Comparison of ENCODE assay signal across 1 cellular context in genomic region chr13:99327133-99327532, GRCh38.
TF ChIP-seq lines count a peak whose summit lies in the region.

No MANE protein-coding gene starts in this region.

TF ChIP-seq in K562, 482 proteins besides CTCF, POLR2A, EP300 and RAD21 (continued from another document and continues in another):
- TF ChIP-seq HNRNPUL1 (IDR thresholded peaks at IDR 0.05; ENCODE audit: low read length) (no peak), CHD1 (IDR thresholded peaks at IDR 0.05; ENCODE audit: low read length) (no peak), SMARCE1 (IDR thresholded peaks at IDR 0.05) (0 out of 2 replicates have a peak, but pooled peaks have one; percentile 18), TRIM28 (IDR thresholded peaks at IDR 0.05) (no peak), LARP7 (IDR thresholded peaks at IDR 0.05) (no peak), JUND (IDR thresholded peaks at IDR 0.05; ENCODE audit: borderline replicate concordance, low read depth, low read length) (no peak), JUND (tag; IDR thresholded peaks at IDR 0.05; ENCODE audit: borderline replicate concordance, low read depth, low read length) (no peak), USF1 (CRISPR knock-in tag; IDR thresholded peaks at IDR 0.05) (no peak), ZNF174 (CRISPR knock-in tag; IDR thresholded peaks at IDR 0.05) (no peak), PML (IDR thresholded peaks at IDR 0.05; ENCODE audit: low read length) (no peak), CHD7 (IDR thresholded peaks at IDR 0.05; ENCODE audit: low read depth, low read length) (no peak), ADNP (tag; IDR thresholded peaks at IDR 0.05) (0 out of 2 replicates have a peak, but pooled peaks have one; percentile 16), MTF1 (CRISPR knock-in tag; IDR thresholded peaks at IDR 0.05; ENCODE audit: borderline replicate concordance) (no peak), HDGF (IDR thresholded peaks at IDR 0.05) (no peak), KDM2B (CRISPR knock-in tag; IDR thresholded peaks at IDR 0.05) (no peak), ZNF512 (tag; IDR thresholded peaks at IDR 0.05) (no peak), ATF6 (CRISPR knock-in tag; IDR thresholded peaks at IDR 0.05) (no peak), SOX6 (IDR thresholded peaks at IDR 0.05) (0 out of 2 replicates have a peak, but pooled peaks have one; percentile 18), CHD2 (IDR thresholded peaks at IDR 0.05; ENCODE audit: low read depth, low read length) (no peak), FOSL1 (tag; conservative IDR thresholded peaks at IDR 0.05) (no peak), ZNF551 (CRISPR knock-in tag; IDR thresholded peaks at IDR 0.05) (no peak), SMARCA4 (IDR thresholded peaks at IDR 0.05) (peak; percentile 45; the same call in 1 of the 2 replicates), NCOR1 (IDR thresholded peaks at IDR 0.05) (no peak), ZNF263 (CRISPR knock-in tag; IDR thresholded peaks at IDR 0.05; ENCODE audit: borderline replicate concordance) (no peak), NR2C2 (CRISPR knock-in tag; IDR thresholded peaks at IDR 0.05) (no peak), NR2C2 (tag; IDR thresholded peaks at IDR 0.05) (no peak), ZFX (CRISPR knock-in tag; IDR thresholded peaks at IDR 0.05) (no peak), AFF4 (CRISPR knock-in tag; IDR thresholded peaks at IDR 0.05) (no peak), ESRRA (IDR thresholded peaks at IDR 0.05; ENCODE audit: borderline replicate concordance, low read depth) (no peak), ZNF431 (CRISPR knock-in tag; IDR thresholded peaks at IDR 0.05) (no peak), HMG20A (CRISPR knock-in tag; conservative IDR thresholded peaks at IDR 0.05) (no peak), MYNN (IDR thresholded peaks at IDR 0.05) (peak; percentile 95), MYNN (CRISPR knock-in tag; IDR thresholded peaks at IDR 0.05) (peak; percentile 50; the same call in 1 of the 2 replicates), ZNF146 (CRISPR knock-in tag; IDR thresholded peaks at IDR 0.05; ENCODE audit: unreplicated experiment) (no peak)
- TF ChIP-seq, protein P1, sequence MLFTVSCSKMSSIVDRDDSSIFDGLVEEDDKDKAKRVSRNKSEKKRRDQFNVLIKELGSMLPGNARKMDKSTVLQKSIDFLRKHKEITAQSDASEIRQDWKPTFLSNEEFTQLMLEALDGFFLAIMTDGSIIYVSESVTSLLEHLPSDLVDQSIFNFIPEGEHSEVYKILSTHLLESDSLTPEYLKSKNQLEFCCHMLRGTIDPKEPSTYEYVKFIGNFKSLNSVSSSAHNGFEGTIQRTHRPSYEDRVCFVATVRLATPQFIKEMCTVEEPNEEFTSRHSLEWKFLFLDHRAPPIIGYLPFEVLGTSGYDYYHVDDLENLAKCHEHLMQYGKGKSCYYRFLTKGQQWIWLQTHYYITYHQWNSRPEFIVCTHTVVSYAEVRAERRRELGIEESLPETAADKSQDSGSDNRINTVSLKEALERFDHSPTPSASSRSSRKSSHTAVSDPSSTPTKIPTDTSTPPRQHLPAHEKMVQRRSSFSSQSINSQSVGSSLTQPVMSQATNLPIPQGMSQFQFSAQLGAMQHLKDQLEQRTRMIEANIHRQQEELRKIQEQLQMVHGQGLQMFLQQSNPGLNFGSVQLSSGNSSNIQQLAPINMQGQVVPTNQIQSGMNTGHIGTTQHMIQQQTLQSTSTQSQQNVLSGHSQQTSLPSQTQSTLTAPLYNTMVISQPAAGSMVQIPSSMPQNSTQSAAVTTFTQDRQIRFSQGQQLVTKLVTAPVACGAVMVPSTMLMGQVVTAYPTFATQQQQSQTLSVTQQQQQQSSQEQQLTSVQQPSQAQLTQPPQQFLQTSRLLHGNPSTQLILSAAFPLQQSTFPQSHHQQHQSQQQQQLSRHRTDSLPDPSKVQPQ (CRISPR knock-in tag; IDR thresholded peaks at IDR 0.05; ENCODE audit: borderline replicate concordance): no peak
- TF ChIP-seq, protein P2, sequence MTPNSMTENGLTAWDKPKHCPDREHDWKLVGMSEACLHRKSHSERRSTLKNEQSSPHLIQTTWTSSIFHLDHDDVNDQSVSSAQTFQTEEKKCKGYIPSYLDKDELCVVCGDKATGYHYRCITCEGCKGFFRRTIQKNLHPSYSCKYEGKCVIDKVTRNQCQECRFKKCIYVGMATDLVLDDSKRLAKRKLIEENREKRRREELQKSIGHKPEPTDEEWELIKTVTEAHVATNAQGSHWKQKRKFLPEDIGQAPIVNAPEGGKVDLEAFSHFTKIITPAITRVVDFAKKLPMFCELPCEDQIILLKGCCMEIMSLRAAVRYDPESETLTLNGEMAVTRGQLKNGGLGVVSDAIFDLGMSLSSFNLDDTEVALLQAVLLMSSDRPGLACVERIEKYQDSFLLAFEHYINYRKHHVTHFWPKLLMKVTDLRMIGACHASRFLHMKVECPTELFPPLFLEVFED (CRISPR knock-in tag; conservative IDR thresholded peaks at IDR 0.05): no peak
